In the genomic region with DNA sequence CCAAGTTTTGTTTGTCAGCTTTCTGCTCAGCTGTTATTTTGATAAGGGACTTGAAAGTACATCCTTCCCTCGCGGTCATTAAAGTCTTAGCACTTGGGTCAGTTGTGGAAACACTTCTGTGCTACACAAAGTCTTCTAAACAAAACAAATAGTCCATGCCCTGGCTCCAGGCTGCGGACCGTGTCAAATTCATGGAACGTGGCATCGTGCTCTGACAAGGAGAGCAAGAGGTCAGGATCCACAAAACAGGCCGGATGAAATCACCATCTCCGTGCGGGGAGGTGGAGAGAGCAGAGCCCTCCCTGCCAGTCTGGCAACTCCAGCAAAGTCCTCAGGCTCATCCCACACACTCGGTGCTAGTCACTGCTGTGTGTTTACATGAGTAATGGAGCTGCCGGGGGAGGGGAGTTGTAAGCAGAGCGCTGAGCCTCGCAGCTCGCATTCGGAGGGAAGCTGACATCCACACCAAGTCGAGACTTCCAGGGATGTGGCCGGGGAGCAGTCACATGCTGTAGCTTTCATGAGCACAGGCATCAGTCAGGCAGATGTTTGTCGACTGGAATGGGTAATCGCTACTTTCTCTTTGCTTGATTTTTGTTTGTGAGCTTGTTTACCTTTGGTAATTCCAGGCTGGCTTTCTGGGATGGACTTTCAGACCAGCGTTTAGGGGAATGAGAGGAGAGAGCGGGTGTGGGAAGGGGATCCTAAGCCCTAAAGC, we compare ENCODE assay signal across 8 cellular contexts.
DNase-seq lines count a peak whose midpoint lies in the region; ATAC-seq and TF ChIP-seq lines count a peak whose summit lies in the region.

No MANE protein-coding gene starts in this region.

- H3K27me3 ChIP-seq in liver (ENCODE audit: control insufficient read depth in 4 of 4, insufficient read depth in 4 of 4, low read length in 3 of 4), result no peaks in the 10 kb centered on the region

- peak overlapping the region; percentile 86 for H3K4me3 Mint-ChIP-seq in dendritic cell treated with granulocyte-macrophage colony-stimulating factor and Interleukin-4, amounts not matched to agents 40 ng/mL and 50 ng/mL, for 4 days

- peak overlapping the region; percentile 87 to 93 for H3K27ac ChIP-seq in liver (ENCODE audit: low read depth in 1 of 2, low read length in 2 of 2)

- no peak for ATAC-seq in GM18873 (IDR thresholded peaks at IDR 0.05; ENCODE audit: low FRiP score, unreplicated experiment)

- peak overlapping the region; percentile 93 to 99 for H3K9ac ChIP-seq in liver (ENCODE audit: low read depth in 1 of 2, low read length in 2 of 2)

- WGBS in liver, result 7% methylated on average over 21 of the region's 21 CpGs

- H3K27ac Mint-ChIP-seq in dendritic cell treated with granulocyte-macrophage colony-stimulating factor and Interleukin-4, amounts not matched to agents 40 ng/mL and 50 ng/mL, for 4 days, result peak overlapping the region; percentile 92

- H3K27me3 Mint-ChIP-seq in dendritic cell treated with granulocyte-macrophage colony-stimulating factor and Interleukin-4, amounts not matched to agents 40 ng/mL and 50 ng/mL, for 4 days, result no peaks in the 10 kb centered on the region

- peaks cover 4 to 13% (median 7%) of the 10 kb centered on the region in 4 donors for H3K36me3 ChIP-seq in liver (ENCODE audit: control insufficient read depth in 4 of 4, insufficient read depth in 3 of 4, low read depth in 1 of 4, low read length in 3 of 4)

- H3K4me1 ChIP-seq in liver (ENCODE audit: control insufficient read depth in 4 of 4, insufficient read depth in 4 of 4, low read length in 3 of 4), result peaks cover 6 to 34% (median 14%) of the 10 kb centered on the region in 4 donors

- TF ChIP-seq CTCF in liver (IDR thresholded peaks at IDR 0.05; ENCODE audit: low read depth, low read length, missing input control), result no peak

- peak; percentile 65 for DNase-seq in DMS153 (lab: John Stamatoyannopoulos, UW)
- DNase-seq in NCI-H146 (lab: John Stamatoyannopoulos, UW), result peak; percentile 84
- peak; percentile 76 to 81 for DNase-seq in activated CD4-positive, alpha-beta T cell treated with anti-CD3 and anti-CD28 coated beads, Interleukin-2, amount 50 U/mL, for 4 hours
- peak; percentile 73 to 88 for DNase-seq in stimulated activated CD4-positive, alpha-beta T cell treated with anti-CD3 and anti-CD28 coated beads, Interleukin-2, amount 100 ng/mL, for 24 hours
- no peak for DNase-seq in GF-D8 (lab: John Stamatoyannopoulos, UW)

- intact Hi-C loops in dendritic cell treated with granulocyte-macrophage colony-stimulating factor and Interleukin-4, amounts not matched to agents 40 ng/mL and 50 ng/mL, for 4 days (cut with micrococcal nuclease), result loop anchor here (5.0 kb wide), 2 partner anchors 33 to 118 kb away; no protein-coding TSS in a partner anchor

- H3K9me3 ChIP-seq in liver (ENCODE audit: control insufficient read depth in 4 of 4, low read length in 3 of 4), result no peaks in the 10 kb centered on the region

- peak overlapping the region; percentile 31 to 52 (median 50) for H3K4me3 ChIP-seq in liver (ENCODE audit: low read depth in 1 of 3, low read length in 3 of 3)

- no peaks in the 10 kb centered on the region for H3K9me3 Mint-ChIP-seq in dendritic cell treated with granulocyte-macrophage colony-stimulating factor and Interleukin-4, amounts not matched to agents 40 ng/mL and 50 ng/mL, for 4 days

- TF ChIP-seq RAD21 in liver (IDR thresholded peaks at IDR 0.05), result peak; percentile 43 to 64

- peaks cover 40% of the 10 kb centered on the region for H3K36me3 Mint-ChIP-seq in dendritic cell treated with granulocyte-macrophage colony-stimulating factor and Interleukin-4, amounts not matched to agents 40 ng/mL and 50 ng/mL, for 4 days (ENCODE audit: low read depth)

- peaks cover 82% of the 10 kb centered on the region for H3K4me1 Mint-ChIP-seq in dendritic cell treated with granulocyte-macrophage colony-stimulating factor and Interleukin-4, amounts not matched to agents 40 ng/mL and 50 ng/mL, for 4 days (ENCODE audit: low read depth)

TF ChIP-seq in liver, 16 proteins besides CTCF, POLR2A, EP300 and RAD21:
- TF ChIP-seq HNF4G (IDR thresholded peaks at IDR 0.05) (peak; percentile 51), HNF4A (conservative IDR thresholded peaks at IDR 0.05) (peak; percentile 56 to 71), FOXA1 (IDR thresholded peaks at IDR 0.05) (peak; percentile 90), ZBTB33 (IDR thresholded peaks at IDR 0.05) (peak; percentile 35), NR2F2 (IDR thresholded peaks at IDR 0.05) (peak; percentile 85), RXRA (IDR thresholded peaks at IDR 0.05) (peak; percentile 55 to 66), ATF3 (IDR thresholded peaks at IDR 0.05) (peak; percentile 38), GABPA (IDR thresholded peaks at IDR 0.05 in 1 of 2, conservative IDR thresholded peaks at IDR 0.05 in 1 of 2) (peak in 1 of 2 donors; percentile 20), SP1 (IDR thresholded peaks at IDR 0.05) (peak; percentile 85), TAF1 (conservative IDR thresholded peaks at IDR 0.05) (peak; percentile 97), MAX (IDR thresholded peaks at IDR 0.05) (peak; percentile 90), JUND (IDR thresholded peaks at IDR 0.05) (peak; percentile 21 to 68), YY1 (IDR thresholded peaks at IDR 0.05) (peak; percentile 93), EGR1 (IDR thresholded peaks at IDR 0.05; ENCODE audit: low read depth in 2 of 2) (no peak), FOXA2 (IDR thresholded peaks at IDR 0.05) (peak; percentile 93)
- TF ChIP-seq, protein P1, sequence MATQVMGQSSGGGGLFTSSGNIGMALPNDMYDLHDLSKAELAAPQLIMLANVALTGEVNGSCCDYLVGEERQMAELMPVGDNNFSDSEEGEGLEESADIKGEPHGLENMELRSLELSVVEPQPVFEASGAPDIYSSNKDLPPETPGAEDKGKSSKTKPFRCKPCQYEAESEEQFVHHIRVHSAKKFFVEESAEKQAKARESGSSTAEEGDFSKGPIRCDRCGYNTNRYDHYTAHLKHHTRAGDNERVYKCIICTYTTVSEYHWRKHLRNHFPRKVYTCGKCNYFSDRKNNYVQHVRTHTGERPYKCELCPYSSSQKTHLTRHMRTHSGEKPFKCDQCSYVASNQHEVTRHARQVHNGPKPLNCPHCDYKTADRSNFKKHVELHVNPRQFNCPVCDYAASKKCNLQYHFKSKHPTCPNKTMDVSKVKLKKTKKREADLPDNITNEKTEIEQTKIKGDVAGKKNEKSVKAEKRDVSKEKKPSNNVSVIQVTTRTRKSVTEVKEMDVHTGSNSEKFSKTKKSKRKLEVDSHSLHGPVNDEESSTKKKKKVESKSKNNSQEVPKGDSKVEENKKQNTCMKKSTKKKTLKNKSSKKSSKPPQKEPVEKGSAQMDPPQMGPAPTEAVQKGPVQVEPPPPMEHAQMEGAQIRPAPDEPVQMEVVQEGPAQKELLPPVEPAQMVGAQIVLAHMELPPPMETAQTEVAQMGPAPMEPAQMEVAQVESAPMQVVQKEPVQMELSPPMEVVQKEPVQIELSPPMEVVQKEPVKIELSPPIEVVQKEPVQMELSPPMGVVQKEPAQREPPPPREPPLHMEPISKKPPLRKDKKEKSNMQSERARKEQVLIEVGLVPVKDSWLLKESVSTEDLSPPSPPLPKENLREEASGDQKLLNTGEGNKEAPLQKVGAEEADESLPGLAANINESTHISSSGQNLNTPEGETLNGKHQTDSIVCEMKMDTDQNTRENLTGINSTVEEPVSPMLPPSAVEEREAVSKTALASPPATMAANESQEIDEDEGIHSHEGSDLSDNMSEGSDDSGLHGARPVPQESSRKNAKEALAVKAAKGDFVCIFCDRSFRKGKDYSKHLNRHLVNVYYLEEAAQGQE (IDR thresholded peaks at IDR 0.05), result peak; percentile 86
